In the genomic region with DNA sequence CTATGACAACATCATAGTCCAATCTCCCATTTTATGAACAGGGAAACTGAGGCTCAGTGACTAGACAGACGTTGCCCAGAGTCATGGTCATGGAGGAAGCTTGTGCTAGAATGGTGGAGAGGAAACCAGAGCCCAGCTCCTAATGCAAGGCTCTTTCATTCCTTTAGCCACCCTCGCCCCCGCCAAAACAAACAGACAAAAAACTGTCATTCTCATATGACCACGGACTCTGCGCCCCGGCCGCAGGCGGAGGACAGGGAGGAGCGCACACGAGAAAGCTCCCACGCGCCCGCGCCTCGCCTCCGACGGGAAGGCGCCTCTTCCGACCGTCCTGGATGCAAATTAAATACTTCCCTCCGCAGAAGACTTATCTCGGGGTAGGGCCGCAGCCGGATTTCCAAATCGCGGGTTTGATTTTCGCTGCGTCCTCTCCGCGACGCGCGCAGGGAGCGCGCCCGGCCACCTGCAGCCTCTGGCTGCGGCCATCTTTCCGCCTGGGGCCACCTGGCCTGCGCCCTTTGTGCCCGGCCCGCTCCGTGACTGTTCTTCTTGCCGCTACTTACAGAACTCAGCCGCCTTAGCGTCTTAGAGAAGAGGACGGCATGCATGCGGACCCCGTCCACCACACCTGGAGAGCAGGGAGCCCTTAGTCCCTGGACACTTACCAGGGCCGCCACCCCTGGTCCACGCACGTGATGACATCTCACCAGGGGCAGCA, we compare ENCODE assay signal across 8 cellular contexts. TPM values are rescaled to one million over a fixed set of nuclear protein-coding genes. Genes with fewer than 3 reads are reported as not detected.
DNase-seq lines count a peak whose midpoint lies in the region; ATAC-seq and TF ChIP-seq lines count a peak whose summit lies in the region.

No MANE protein-coding gene starts in this region.

- WGBS in iPS DF 6.9 (ENCODE audit: insufficient coverage, insufficient read length) = no CpG with 5 or more reads among the region's 51 CpGs

- H3K27me3 ChIP-seq in SJCRH30 (no peaks in the 10 kb centered on the region), ascending aorta (no peaks in the 10 kb centered on the region), iPS DF 6.9 (ENCODE audit: control insufficient read depth, insufficient read depth, low read length) (no peaks in the 10 kb centered on the region), skeletal muscle tissue (ENCODE audit: control insufficient read depth in 3 of 3, insufficient read depth in 3 of 3, low read length in 3 of 3) (no peaks in the 10 kb centered on the region)

- DNase-seq in Ammon's horn (ENCODE audit: low spot score) (peak; percentile 40), SJCRH30 (no peak), ascending aorta (ENCODE audit: low spot score in 2 of 2) (peak in 1 of 2 donors; percentile 81), iPS DF 6.9 (ENCODE audit: low read depth, low spot score) (no peak), COLO829 (ENCODE audit: low spot score) (no peak)

- H3K9me3 ChIP-seq in SJCRH30 (replicated peaks) = no peaks in the 10 kb centered on the region
- H3K9me3 ChIP-seq in ascending aorta = no peaks in the 10 kb centered on the region
- H3K9me3 ChIP-seq in iPS DF 6.9 (ENCODE audit: control insufficient read depth, insufficient read depth, low read length) = no peaks in the 10 kb centered on the region
- H3K9me3 ChIP-seq in skeletal muscle tissue (ENCODE audit: control insufficient read depth in 3 of 3, low read length in 3 of 3) = no peaks in the 10 kb centered on the region

- peaks cover 10% of the 10 kb centered on the region; the same call in 1 of the 2 replicates for H3K36me3 ChIP-seq in SJCRH30
- no peaks in the 10 kb centered on the region for H3K36me3 ChIP-seq in ascending aorta
- no peaks in the 10 kb centered on the region; the same call in 1 of the 2 replicates for H3K36me3 ChIP-seq in iPS DF 6.9 (ENCODE audit: control insufficient read depth, insufficient read depth, low read length)
- H3K36me3 ChIP-seq in skeletal muscle tissue (ENCODE audit: control insufficient read depth in 3 of 3, insufficient read depth in 3 of 3, low read length in 3 of 3) = peaks cover 0 to 3% (median 0%) of the 10 kb centered on the region in 3 donors

- H3K9ac ChIP-seq in skeletal muscle tissue (ENCODE audit: low read depth in 1 of 3, low read length in 3 of 3) = peak overlapping the region; percentile 43 to 65 (median 46)

- ATAC-seq in GM19035 (IDR thresholded peaks at IDR 0.05; ENCODE audit: unreplicated experiment) (peak; percentile 30), HG03342 (IDR thresholded peaks at IDR 0.05; ENCODE audit: unreplicated experiment) (peak; percentile 21)

- intact Hi-C loops in ascending aorta (cut with DNase I) = loop anchor here (1.0 to 10.0 kb wide), 5 partner anchors 50 to 350 kb away; a partner anchor contains a TSS

- H3K4me3 ChIP-seq in SJCRH30 (peak overlapping the region; percentile 90), ascending aorta (peak overlapping the region; percentile 68 to 75), iPS DF 6.9 (ENCODE audit: low read length) (peak overlapping the region; percentile 27; the same call in 1 of the 2 replicates), skeletal muscle tissue (ENCODE audit: low read length in 3 of 3) (peak overlapping the region; percentile 82 to 87 (median 86))

- H3K27ac ChIP-seq in SJCRH30 (no peak overlapping the region), ascending aorta (peak overlapping the region; percentile 91 to 95), iPS DF 6.9 (ENCODE audit: low read length) (no peak overlapping the region), skeletal muscle tissue (ENCODE audit: low read depth, low read length) (peak overlapping the region; percentile 54)

- peaks cover 6% of the 10 kb centered on the region; the same call in 1 of the 2 replicates for H3K4me1 ChIP-seq in SJCRH30
- peaks cover 15 to 30% of the 10 kb centered on the region in 2 donors for H3K4me1 ChIP-seq in ascending aorta
- H3K4me1 ChIP-seq in iPS DF 6.9 (ENCODE audit: control insufficient read depth, insufficient read depth, low read length) = no peaks in the 10 kb centered on the region
- peaks cover 14 to 23% (median 19%) of the 10 kb centered on the region in 3 donors for H3K4me1 ChIP-seq in skeletal muscle tissue (ENCODE audit: control insufficient read depth in 3 of 3, insufficient read depth in 3 of 3, low read length in 3 of 3)

- no peak for TF ChIP-seq CTCF in ascending aorta (IDR thresholded peaks at IDR 0.05)

RNA-seq across cellular contexts. Expression of a gene that starts 0.6 kb away (rescaled TPM):
- 129 and 155 TPM in 2 replicates for total RNA-seq in SJCRH30 (2014; rRNA removed; shearing (Covaris generic))
- 53.6 TPM for total RNA-seq in ascending aorta
- total RNA-seq in skeletal muscle tissue = 44.4 TPM

Comparison
In these comparisons a context has a peak if more than half of its experiments do, and no peak if none do; other contexts are left out.
1. H3K27ac ChIP-seq: peak in ascending aorta (2 of 2) and skeletal muscle tissue (single experiment); none in SJCRH30 (single experiment) and iPS DF 6.9 (single experiment).
2. H3K4me3 ChIP-seq: peak in every context shown above with its lines; median percentile 90 in SJCRH30; 86 in skeletal muscle tissue; 72 in ascending aorta; 27 in iPS DF 6.9.